ENCODE assay signal across 24 cellular contexts in the genomic region with DNA sequence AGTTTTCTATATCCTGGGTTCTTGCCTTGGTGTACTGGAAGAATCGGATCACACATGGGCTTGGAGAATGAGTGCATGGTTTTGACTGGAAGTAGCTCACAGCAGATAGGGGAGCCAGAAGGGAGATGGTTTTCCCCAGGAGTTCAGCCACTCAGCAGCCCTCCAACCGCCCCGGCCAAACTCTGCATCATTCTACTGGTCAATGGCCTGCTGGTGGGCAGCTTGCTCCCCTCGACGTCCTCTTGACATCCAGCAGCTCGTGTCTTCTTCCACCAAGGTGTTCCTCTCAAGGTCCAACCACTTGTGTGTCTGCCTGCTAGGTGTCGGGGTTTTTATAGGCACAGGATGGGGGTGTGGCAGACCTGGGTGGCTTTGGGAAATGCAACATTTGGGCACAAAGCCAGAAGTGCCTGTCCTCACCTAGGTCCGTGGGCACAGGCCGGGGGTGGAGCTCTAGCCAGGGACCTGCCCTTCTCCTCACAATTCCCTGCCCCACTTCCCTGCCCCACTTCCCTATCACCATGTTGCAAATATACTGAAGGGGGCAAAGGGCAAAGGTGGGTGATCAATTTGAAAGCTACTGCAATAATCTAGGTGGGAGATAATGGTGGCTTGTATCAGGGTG. TPM values are rescaled to one million over a fixed set of nuclear protein-coding genes. Genes with fewer than 3 reads are reported as not detected.
"Had no signal": no experiment of that assay in that cellular context is flagged by ENCODE, and none has a peak within 500 bp of the region (broad histone marks: within the 10 kb centered on the region; RNA-seq: fewer than 3 reads in every experiment).

No MANE protein-coding gene starts in this region.

- H3K27ac Mint-ChIP-seq: activated naive CD8-positive, alpha-beta T cell treated with anti-CD3 and anti-CD28 coated beads, Interleukin-2, amount 50 U/mL, for 24 hours; brain; stimulated activated naive B cell treated with anti-CD40 and anti-IgM and Interleukin-4, amounts not matched to agents 10 μg/mL and 1 μg/mL and 100 μg/mL, for 72 hours had no signal

- H3K4me3 Mint-ChIP-seq: activated naive CD8-positive, alpha-beta T cell treated with anti-CD3 and anti-CD28 coated beads, Interleukin-2, amount 50 U/mL, for 24 hours; stimulated activated naive B cell treated with anti-CD40 and anti-IgM and Interleukin-4, amounts not matched to agents 10 μg/mL and 1 μg/mL and 100 μg/mL, for 72 hours had no signal

- H3K36me3 Mint-ChIP-seq: brain; stimulated activated naive B cell treated with anti-CD40 and anti-IgM and Interleukin-4, amounts not matched to agents 10 μg/mL and 1 μg/mL and 100 μg/mL, for 72 hours had no signal

- H3K27me3 Mint-ChIP-seq: activated naive CD8-positive, alpha-beta T cell treated with anti-CD3 and anti-CD28 coated beads, Interleukin-2, amount 50 U/mL, for 24 hours; stimulated activated naive B cell treated with anti-CD40 and anti-IgM and Interleukin-4, amounts not matched to agents 10 μg/mL and 1 μg/mL and 100 μg/mL, for 72 hours had no signal

- H3K9me3 Mint-ChIP-seq: activated naive CD8-positive, alpha-beta T cell treated with anti-CD3 and anti-CD28 coated beads, Interleukin-2, amount 50 U/mL, for 24 hours; brain; stimulated activated naive B cell treated with anti-CD40 and anti-IgM and Interleukin-4, amounts not matched to agents 10 μg/mL and 1 μg/mL and 100 μg/mL, for 72 hours had no signal

- H3K27me3 ChIP-seq: dorsolateral prefrontal cortex, neutrophil, pancreas, upper lobe of right lung had no signal

- ATAC-seq: activated naive CD8-positive, alpha-beta T cell treated with anti-CD3 and anti-CD28 coated beads, Interleukin-2, amount 50 U/mL, for 24 hours; pancreas; sciatic nerve; stimulated activated naive B cell treated with anti-CD40 and anti-IgM and Interleukin-4, amounts not matched to agents 10 μg/mL and 1 μg/mL and 100 μg/mL, for 72 hours; upper lobe of right lung had no signal

- H3K4me3 ChIP-seq: dorsolateral prefrontal cortex, pancreas, SK-N-MC, upper lobe of right lung had no signal

- H3K27ac ChIP-seq: dorsolateral prefrontal cortex, epithelial cell of prostate, neutrophil, pancreas, SK-N-MC, upper lobe of right lung had no signal

- H3K9me3 ChIP-seq: neutrophil, pancreas, upper lobe of right lung had no signal

- H3K36me3 ChIP-seq: neutrophil, pancreas, upper lobe of right lung had no signal

- FAIRE-seq: colon, pancreas had no signal

- DNase-seq: activated naive CD4-positive, alpha-beta T cell treated with Interleukin-2 at 50 U/mL for 16 hours; activated naive CD8-positive, alpha-beta T cell treated with anti-CD3 and anti-CD28 coated beads, Interleukin-2, amount 50 U/mL, for 24 hours; activated T-cell treated with anti-CD3 and anti-CD28 coated beads for 4 hours; anterior cingulate cortex; central memory CD4-positive, alpha-beta T cell; dorsolateral prefrontal cortex; foreskin fibroblast; glutamatergic neuron; hippocampal formation; islet precursor cell; stimulated activated CD4-positive, alpha-beta T cell treated with anti-CD3 and anti-CD28 coated beads, Interleukin-4, amount 100 ng/mL, for 24 hours; stimulated activated naive B cell treated with anti-CD40 and anti-IgM and Interleukin-4, amounts not matched to agents 10 μg/mL and 1 μg/mL and 100 μg/mL, for 72 hours; T-helper 9 cell; upper lobe of right lung had no signal

RNA-seq across cellular contexts. Expression of a gene that starts 12.9 kb away (rescaled TPM):
- total RNA-seq: lung microvascular endothelial cell, myocyte, pulmonary artery endothelial cell had no signal
